ENCODE assay signal across 11 cellular contexts in the genomic region with DNA sequence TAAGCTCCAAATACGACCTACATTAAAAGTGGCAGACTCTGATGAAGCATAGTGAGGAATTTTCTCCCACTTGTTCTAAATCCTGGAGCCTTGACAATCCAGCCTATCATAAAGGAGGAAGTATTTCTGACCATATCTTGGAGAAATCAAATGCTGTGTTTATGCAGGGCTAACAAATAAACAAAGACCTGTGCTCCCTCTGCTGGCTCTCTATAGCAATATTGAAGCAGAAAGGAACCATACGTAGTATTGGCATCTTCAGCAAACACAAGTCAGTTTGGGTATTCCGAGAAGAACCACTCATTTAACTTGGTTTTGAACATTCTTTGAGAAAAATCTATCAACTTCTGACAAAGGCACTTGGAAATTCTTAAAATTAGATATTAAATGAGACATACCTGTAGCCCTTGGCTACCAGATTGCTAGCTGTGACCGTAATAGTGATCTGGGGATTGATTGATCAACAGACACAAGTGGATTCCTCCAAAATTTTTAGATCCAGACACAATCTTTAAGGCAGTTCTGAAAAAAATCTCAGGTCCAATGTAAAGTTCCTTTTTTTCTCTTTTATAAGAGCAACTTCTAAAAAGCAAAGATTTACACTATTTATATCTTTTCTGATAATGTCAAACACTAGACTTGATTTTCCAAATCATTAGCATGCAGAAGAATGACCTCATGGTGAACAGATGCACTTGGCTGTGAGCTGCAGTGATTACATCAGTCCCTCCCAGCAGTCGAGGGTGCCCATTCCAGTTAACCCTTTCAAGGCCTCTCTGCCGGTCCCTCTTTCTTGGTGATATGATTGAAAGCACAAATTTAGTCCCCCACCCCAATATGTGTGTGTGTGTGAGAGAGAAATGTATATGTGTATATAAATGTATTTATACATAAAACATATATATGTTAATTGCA. TPM values are rescaled to one million over a fixed set of nuclear protein-coding genes. Genes with fewer than 3 reads are reported as not detected.
DNase-seq lines count a peak whose midpoint lies in the region; ATAC-seq and TF ChIP-seq lines count a peak whose summit lies in the region.
"Had no signal": no experiment of that assay in that cellular context is flagged by ENCODE, and none has a peak within 500 bp of the region (broad histone marks: within the 10 kb centered on the region; RNA-seq: fewer than 3 reads in every experiment).

No MANE protein-coding gene starts in this region.

- no peaks in the 10 kb centered on the region for H4K20me1 ChIP-seq in HCT116 (ENCODE audit: insufficient read depth)
- H4K20me1 ChIP-seq in OCI-LY1 (ENCODE audit: insufficient read depth, low read length), result no peaks in the 10 kb centered on the region

- H3K36me3 ChIP-seq in HCT116 (ENCODE audit: control insufficient read depth in 1 of 2, insufficient read depth in 2 of 2, low read length in 2 of 2), result no peaks in the 10 kb centered on the region
- H3K36me3 ChIP-seq in OCI-LY1 (ENCODE audit: insufficient read depth, low read length), result no peaks in the 10 kb centered on the region
- H3K36me3 ChIP-seq in effector memory CD4-positive, alpha-beta T cell (ENCODE audit: control insufficient read depth, insufficient read depth, low read length), result no peaks in the 10 kb centered on the region

- no peak overlapping the region for H3K4me3 ChIP-seq in HCT116 (replicated peaks in 1 of 2; ENCODE audit: low read depth in 1 of 2, low read length in 2 of 2)
- H3K4me3 ChIP-seq in OCI-LY1 (ENCODE audit: low read depth, low read length, poor library complexity, severe bottlenecking), result no peak overlapping the region
- H3K4me3 ChIP-seq in fibroblast of mammary gland (ENCODE audit: control insufficient read depth, low read depth, low read length), result no peak overlapping the region
- H3K4me3 ChIP-seq in effector memory CD4-positive, alpha-beta T cell (ENCODE audit: insufficient read depth, low read depth, low read length, poor library complexity, severe bottlenecking), result no peak overlapping the region

- H3K9me3 ChIP-seq in HCT116 (ENCODE audit: control insufficient read depth in 1 of 2, insufficient read depth in 1 of 2, low read depth in 1 of 2, low read length in 2 of 2) (no peaks in the 10 kb centered on the region), OCI-LY1 (ENCODE audit: low read length) (no peaks in the 10 kb centered on the region)
- H3K9me3 ChIP-seq in effector memory CD4-positive, alpha-beta T cell (ENCODE audit: control insufficient read depth, low read length), result no peaks in the 10 kb centered on the region

- TF ChIP-seq RAD21 in HCT116 (IDR thresholded peaks at IDR 0.05; ENCODE audit: low read depth), result no peak

- H3K4me2 ChIP-seq in HCT116 (ENCODE audit: low read length), result no peak overlapping the region
- H3K4me2 ChIP-seq in OCI-LY1 (ENCODE audit: low read length), result no peak overlapping the region
- H3K4me2 ChIP-seq: KMS-11 had no signal

- CTCF ChIA-PET in HCT116 (lab: Charles Lee), result no interaction called here

- RAD21 ChIA-PET in HCT116 (lab: Charles Lee; ENCODE audit: low non-redundant PET in 1 of 2, low total read pairs in 2 of 2, uncharacterized antibody in 2 of 2, unreplicated experiment in 2 of 2), result no interaction called here

- H2AFZ ChIP-seq in HCT116 (ENCODE audit: low read depth, low read length, poor library complexity, severe bottlenecking) (no peak overlapping the region), OCI-LY1 (ENCODE audit: low read length) (no peak overlapping the region)

- ATAC-seq in HCT116, result no peak
- no peak for ATAC-seq in GM21526 (IDR thresholded peaks at IDR 0.05; ENCODE audit: low FRiP score, unreplicated experiment)

- no TSS peak for BruUV-seq in HCT116 (replicated peaks; lab: Mats Ljungman, UMichigan)

- H3K9me2 ChIP-seq in HCT116 (ENCODE audit: insufficient read depth) (no peaks in the 10 kb centered on the region), OCI-LY1 (ENCODE audit: low read depth, low read length) (no peaks in the 10 kb centered on the region)

- H3K9ac ChIP-seq in HCT116 (ENCODE audit: low read length), result no peak overlapping the region
- no peak overlapping the region for H3K9ac ChIP-seq in OCI-LY1 (ENCODE audit: low read length)
- H3K9ac ChIP-seq: KMS-11 had no signal

- no peaks in the 10 kb centered on the region for H3F3A ChIP-seq in OCI-LY1 (ENCODE audit: insufficient read depth, low read length)

- H3K27me3 ChIP-seq in HCT116 (ENCODE audit: insufficient read depth, low read length), result no peaks in the 10 kb centered on the region
- no peaks in the 10 kb centered on the region for H3K27me3 ChIP-seq in OCI-LY1 (ENCODE audit: insufficient read depth, low read length)
- H3K27me3 ChIP-seq in effector memory CD4-positive, alpha-beta T cell (replicated peaks; ENCODE audit: control insufficient read depth, insufficient read depth, low read length, poor library complexity, severe bottlenecking), result no peaks in the 10 kb centered on the region

- TF ChIP-seq CTCF in HCT116 (IDR thresholded peaks at IDR 0.05 in 2 of 3, conservative IDR thresholded peaks at IDR 0.05 in 1 of 3; ENCODE audit: borderline replicate concordance in 1 of 3, insufficient read depth in 1 of 3, low read depth in 2 of 3, low read length in 2 of 3) (peak in 2 of 3 experiments; percentile 33 to 46; a peak in 4 of 6 replicates), OCI-LY1 (IDR thresholded peaks at IDR 0.05; ENCODE audit: low read length) (peak; percentile 40), fibroblast of mammary gland (conservative IDR thresholded peaks at IDR 0.05; ENCODE audit: control insufficient read depth, insufficient read depth, low read depth, low read length) (peak; percentile 19)

- POLR2A ChIA-PET in HCT116 (lab: Charles Lee), result no interaction called here

- H3K79me2 ChIP-seq in HCT116 (ENCODE audit: insufficient read depth, low read length) (no peaks in the 10 kb centered on the region), OCI-LY1 (ENCODE audit: insufficient read depth, low read length) (no peaks in the 10 kb centered on the region)

- TF ChIP-seq POLR2A in HCT116 (IDR thresholded peaks at IDR 0.05; ENCODE audit: borderline replicate concordance, extremely low read depth, insufficient read depth, insufficient read length), result no peak

- H3K27ac ChIP-seq in HCT116 (ENCODE audit: low read depth, low read length) (no peak overlapping the region), OCI-LY1 (ENCODE audit: low read depth, low read length, poor library complexity, severe bottlenecking) (no peak overlapping the region)
- no peak overlapping the region for H3K27ac ChIP-seq in effector memory CD4-positive, alpha-beta T cell (ENCODE audit: insufficient read depth, low read length, poor library complexity, severe bottlenecking)
- H3K27ac ChIP-seq: KMS-11 had no signal

- intact Hi-C loops in HCT116 (cut with micrococcal nuclease), result loop anchor here (2.0 kb wide), 1 partner anchor 325 kb away; no protein-coding TSS in a partner anchor

- peak; percentile 50 for DNase-seq in AG08396 (ENCODE audit: low spot score)
- peak; percentile 3 for DNase-seq in HCT116 (ENCODE audit: low read depth, low spot score)
- DNase-seq in fibroblast of mammary gland (ENCODE audit: low read depth), result peak; percentile 31
- DNase-seq in UCSD-AML1 (lab: John Stamatoyannopoulos, UW; ENCODE audit: unreplicated experiment), result no peak
- no peak for DNase-seq in effector memory CD4-positive, alpha-beta T cell
- no peak for DNase-seq in activated T-cell treated with anti-CD3 and anti-CD28 coated beads for 4 hours
- DNase-seq: activated naive CD8-positive, alpha-beta T cell treated with anti-CD3 and anti-CD28 coated beads, Interleukin-2, amount 10 ng/mL, durations not matched to agents 7 days and 5 days had no signal

- H3K4me1 ChIP-seq in HCT116 (ENCODE audit: control insufficient read depth in 1 of 2, insufficient read depth in 2 of 2, low read length in 2 of 2) (no peaks in the 10 kb centered on the region), OCI-LY1 (ENCODE audit: insufficient read depth, low read length, severe bottlenecking) (no peaks in the 10 kb centered on the region)
- no peaks in the 10 kb centered on the region for H3K4me1 ChIP-seq in effector memory CD4-positive, alpha-beta T cell (ENCODE audit: control insufficient read depth, insufficient read depth, low read length, poor library complexity, severe bottlenecking)

TF ChIP-seq in HCT116, 20 proteins besides CTCF, POLR2A, EP300 and RAD21:
- no peak for TF ChIP-seq SP1 (IDR thresholded peaks at IDR 0.05; ENCODE audit: low read depth)
- no peak for TF ChIP-seq CEBPB (IDR thresholded peaks at IDR 0.05; ENCODE audit: low read depth)
- no peak for TF ChIP-seq EGR1 (IDR thresholded peaks at IDR 0.05; ENCODE audit: low read depth)
- no peak for TF ChIP-seq TCF7L2 (IDR thresholded peaks at IDR 0.05; ENCODE audit: borderline replicate concordance, extremely low read depth, insufficient read depth, insufficient read length)
- no peak for TF ChIP-seq JUND (IDR thresholded peaks at IDR 0.05)
- no peak for TF ChIP-seq SRF (IDR thresholded peaks at IDR 0.05; ENCODE audit: low read depth)
- no peak for TF ChIP-seq POLR2AphosphoS5 (IDR thresholded peaks at IDR 0.05; ENCODE audit: low read depth, low read length)

RNA-seq across cellular contexts. Expression of a gene that starts 40.2 kb away (rescaled TPM):
- 0.07 TPM for total RNA-seq in HCT116 (2021; ENCODE audit: unreplicated experiment)
- polyA plus RNA-seq in HCT116 (2012), result not detected in 2 replicates
- total RNA-seq: activated naive CD8-positive, alpha-beta T cell treated with anti-CD3 and anti-CD28 coated beads, Interleukin-2, amount 10 ng/mL, durations not matched to agents 7 days and 5 days; lung microvascular endothelial cell had no signal

Comparison
In these comparisons a context has a peak if more than half of its experiments do, and no peak if none do; other contexts are left out.
1. DNase-seq: peak in AG08396 (single experiment), HCT116 (single experiment) and fibroblast of mammary gland (single experiment); none in UCSD-AML1 (single experiment), effector memory CD4-positive, alpha-beta T cell (0 of 3) and activated T-cell treated with anti-CD3 and anti-CD28 coated beads for 4 hours (single experiment).
2. Peak in every context shown above with its lines, with median percentiles within 50 percentile points of each other: CTCF ChIP-seq.